In the genomic region with DNA sequence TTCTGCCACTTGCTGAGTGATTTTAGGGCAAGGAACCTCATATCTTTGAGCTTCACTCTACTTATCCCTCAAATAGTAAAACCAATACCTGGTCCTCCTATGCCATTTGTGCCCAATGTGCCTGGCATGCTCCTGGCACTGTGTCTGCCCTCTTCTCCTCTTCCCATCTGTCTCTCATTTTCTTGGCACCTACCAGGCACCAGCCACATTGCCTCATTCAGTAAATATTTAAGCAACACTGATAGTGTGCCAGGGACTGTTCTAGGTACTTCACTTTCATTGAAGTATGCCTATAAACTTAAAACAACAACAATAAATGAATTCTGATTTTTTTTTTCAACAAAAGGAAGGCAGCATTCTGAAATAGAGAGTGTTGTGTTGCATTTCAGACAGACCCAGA, we compare ENCODE assay signal across 18 cellular contexts.
A peak's percentile ranks its signal among the peaks of the same experiment; 100 is the strongest.
DNase-seq lines count a peak whose midpoint lies in the region.
"Had no signal": no experiment of that assay in that cellular context is flagged by ENCODE, and none has a peak within 500 bp of the region (broad histone marks: within the 10 kb centered on the region; RNA-seq: fewer than 3 reads in every experiment).

No MANE protein-coding gene starts in this region.

- DNase-seq in NCI-H2196 (lab: John Stamatoyannopoulos, UW; ENCODE audit: unreplicated experiment) (peak; percentile 3), NCI-H2196 treated with DMSO at 0.1 percent for 48 hours (lab: John Stamatoyannopoulos, UW; ENCODE audit: unreplicated experiment) (no peak), NCI-H2029 treated with DMSO at 0.1 percent for 48 hours (lab: John Stamatoyannopoulos, UW) (peak; percentile 94), cerebellar cortex (ENCODE audit: low spot score) (peak; percentile 91), pons (ENCODE audit: low spot score) (peak; percentile 17), anterior cingulate cortex (lab: John Stamatoyannopoulos, UW) (no peak), SKM-1 treated with dmso at 0.1 percent for 144 hours (lab: John Stamatoyannopoulos, UW; ENCODE audit: unreplicated experiment) (no peak)
- DNase-seq in activated CD8-positive, alpha-beta memory T cell treated with anti-CD3 and anti-CD28 coated beads for 24 hours, result no peak
- DNase-seq: 8988T, COR-L47, DMS79 treated with DMSO at 0.1 percent for 48 hours, GDM1, GM23248, NCI-H1105 treated with DMSO at 0.1 percent for 48 hours, NCI-H1930, NCI-H2227 treated with DMSO at 0.1 percent for 48 hours, NCI-H82, SIG-M5 had no signal

Comparison
In these comparisons a context has a peak if more than half of its experiments do, and no peak if none do; other contexts are left out.
1. DNase-seq: peak in NCI-H2196 (single experiment), NCI-H2029 treated with DMSO at 0.1 percent for 48 hours (single experiment), cerebellar cortex (single experiment) and pons (single experiment); none in NCI-H2196 treated with DMSO at 0.1 percent for 48 hours (single experiment), anterior cingulate cortex (0 of 58), SKM-1 treated with dmso at 0.1 percent for 144 hours (single experiment) and activated CD8-positive, alpha-beta memory T cell treated with anti-CD3 and anti-CD28 coated beads for 24 hours (single experiment).